Comparison of ENCODE assay signal across 9 cellular contexts in the genomic region with DNA sequence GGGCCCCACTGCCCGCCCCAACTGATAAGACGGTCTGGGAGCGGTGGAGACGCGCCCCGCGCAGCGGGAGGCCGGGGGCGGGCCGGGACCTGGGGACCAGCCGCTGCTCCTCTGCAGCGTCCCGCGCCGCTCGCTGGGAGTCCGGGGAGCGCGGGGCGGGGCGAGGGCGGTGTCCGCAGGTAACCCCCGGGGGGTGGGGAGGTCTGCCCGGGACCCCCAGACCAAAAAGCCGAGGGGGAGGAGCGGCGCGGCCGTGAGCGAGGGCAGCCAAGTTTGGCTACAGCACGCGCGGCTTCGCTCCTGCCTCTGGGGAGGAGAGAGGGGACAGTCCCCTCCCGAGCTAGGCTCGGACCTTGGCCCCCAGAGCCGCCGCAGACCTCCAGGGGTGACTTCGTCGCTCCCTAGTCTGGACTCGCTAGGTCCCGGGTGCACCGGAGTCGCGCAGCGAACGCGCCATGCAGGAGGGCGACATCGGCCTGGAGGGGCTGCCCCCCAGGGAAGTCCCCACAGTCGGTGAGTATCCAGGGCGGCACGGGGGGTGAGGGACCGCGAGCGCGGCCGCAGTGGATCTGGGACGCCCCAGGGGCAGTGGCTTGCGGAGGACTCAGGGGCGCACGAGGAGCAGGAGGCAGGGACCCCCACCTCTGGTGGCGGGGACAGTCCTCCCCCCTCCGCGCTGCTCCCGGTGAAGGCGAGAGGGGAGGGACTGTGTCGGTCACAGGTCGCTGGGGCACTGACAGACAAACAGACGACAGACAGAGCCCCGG.
DNase-seq lines count a peak whose midpoint lies in the region; ATAC-seq, FAIRE-seq and TF ChIP-seq lines count a peak whose summit lies in the region.
"Had no signal": no experiment of that assay in that cellular context is flagged by ENCODE, and none has a peak within 500 bp of the region (broad histone marks: within the 10 kb centered on the region; RNA-seq: fewer than 3 reads in every experiment).

No MANE protein-coding gene starts in this region.

- intact Hi-C loops in Right ventricle myocardium superior (cut with DNase I) (no loop called here), tibial artery (cut with DNase I; ENCODE audit: low total_unique reads) (loop anchor here (10.0 kb wide), 1 partner anchor 51 kb away; no protein-coding TSS in a partner anchor)

- H3K36me3 ChIP-seq in RWPE2 (ENCODE audit: low read depth): no peaks in the 10 kb centered on the region
- H3K36me3 ChIP-seq in mesodermal cell (ENCODE audit: control insufficient read depth, insufficient read depth, low read length): no peaks in the 10 kb centered on the region
- H3K36me3 ChIP-seq in tibial artery: no peaks in the 10 kb centered on the region

- DNase-seq in RWPE2 (ENCODE audit: low spot score) (no peak), Right ventricle myocardium superior (no peak), tibial artery (no peak), GM12891 (ENCODE audit: insufficient read length, low spot score) (no peak), NCI-H1417 treated with DMSO at 0.1 percent for 48 hours (lab: John Stamatoyannopoulos, UW) (no peak), SKM-1 treated with dmso at 0.1 percent for 144 hours (lab: John Stamatoyannopoulos, UW; ENCODE audit: unreplicated experiment) (no peak)
- DNase-seq: NCI-H1417 had no signal

- no peaks in the 10 kb centered on the region for H3K9me3 ChIP-seq in RWPE2 (ENCODE audit: severe bottlenecking)
- H3K9me3 ChIP-seq in mesodermal cell (ENCODE audit: control insufficient read depth, low read length): no peaks in the 10 kb centered on the region
- H3K9me3 ChIP-seq in tibial artery: no peaks in the 10 kb centered on the region

- WGBS in mesodermal cell (ENCODE audit: insufficient coverage in 2 of 2), 2 experiments: 3 to 4% methylated on average over 43 to 54 of the region's 73 CpGs

- no peaks in the 10 kb centered on the region for H3K4me1 ChIP-seq in RWPE2 (ENCODE audit: insufficient read depth, poor library complexity, severe bottlenecking)
- H3K4me1 ChIP-seq in mesodermal cell (ENCODE audit: control insufficient read depth, insufficient read depth, low read length, poor library complexity, severe bottlenecking): peaks cover 24% of the 10 kb centered on the region
- peaks cover 0 to 74% (median 43%) of the 10 kb centered on the region in 4 donors for H3K4me1 ChIP-seq in tibial artery

- TF ChIP-seq CTCF in RWPE2 (IDR thresholded peaks at IDR 0.05; ENCODE audit: poor library complexity, severe bottlenecking) (no peak), tibial artery (IDR thresholded peaks at IDR 0.05) (no peak)

- peaks cover 23% of the 10 kb centered on the region for H3K27me3 ChIP-seq in RWPE2 (ENCODE audit: insufficient read depth, poor library complexity, severe bottlenecking)
- H3K27me3 ChIP-seq in tibial artery: no peaks in the 10 kb centered on the region

- no peak for FAIRE-seq in GM12891 (lab: Jason Lieb, UNC)
- FAIRE-seq: bronchial epithelial cell had no signal

- TF ChIP-seq POLR2A in GM12891 (IDR thresholded peaks at IDR 0.05; ENCODE audit: low read depth, low read length): no peak

- peak overlapping the region; percentile 14 for H3K4me3 ChIP-seq in RWPE2 (ENCODE audit: severe bottlenecking)
- peak overlapping the region; percentile 33 for H3K4me3 ChIP-seq in mesodermal cell (ENCODE audit: extremely low read depth, insufficient read depth, low read length, poor library complexity, severe bottlenecking)
- H3K4me3 ChIP-seq in tibial artery: peak overlapping the region; percentile 59 to 61

- ATAC-seq in RWPE2 (ENCODE audit: low read depth) (no peak), Right ventricle myocardium superior (ENCODE audit: poor library complexity) (peak; percentile 36)

- H3K27ac ChIP-seq in RWPE2 (ENCODE audit: poor library complexity, severe bottlenecking) (no peak overlapping the region), mesodermal cell (ENCODE audit: low read depth, low read length, severe bottlenecking) (no peak overlapping the region), tibial artery (peak overlapping the region; percentile 82 to 87)

TF ChIP-seq in GM12891, 5 proteins besides CTCF, POLR2A, EP300 and RAD21:
- TF ChIP-seq TAF1 (IDR thresholded peaks at IDR 0.05; ENCODE audit: low read depth, low read length) (no peak), POLR2AphosphoS5 (IDR thresholded peaks at IDR 0.05; ENCODE audit: low read depth, low read length) (no peak), PAX5 (IDR thresholded peaks at IDR 0.05; ENCODE audit: insufficient read depth, low read length, severe bottlenecking) (no peak), POU2F2 (IDR thresholded peaks at IDR 0.05; ENCODE audit: low read depth, low read length) (no peak), SPI1 (IDR thresholded peaks at IDR 0.05; ENCODE audit: low read depth, low read length) (no peak)

Comparison
In these comparisons a context has a peak if more than half of its experiments do, and no peak if none do; other contexts are left out.
1. H3K27ac ChIP-seq: peak in tibial artery (2 of 2); none in RWPE2 (single experiment) and mesodermal cell (single experiment).
2. Peak in every context shown above with its lines, with median percentiles within 50 percentile points of each other: H3K4me3 ChIP-seq.